In the genomic region with DNA sequence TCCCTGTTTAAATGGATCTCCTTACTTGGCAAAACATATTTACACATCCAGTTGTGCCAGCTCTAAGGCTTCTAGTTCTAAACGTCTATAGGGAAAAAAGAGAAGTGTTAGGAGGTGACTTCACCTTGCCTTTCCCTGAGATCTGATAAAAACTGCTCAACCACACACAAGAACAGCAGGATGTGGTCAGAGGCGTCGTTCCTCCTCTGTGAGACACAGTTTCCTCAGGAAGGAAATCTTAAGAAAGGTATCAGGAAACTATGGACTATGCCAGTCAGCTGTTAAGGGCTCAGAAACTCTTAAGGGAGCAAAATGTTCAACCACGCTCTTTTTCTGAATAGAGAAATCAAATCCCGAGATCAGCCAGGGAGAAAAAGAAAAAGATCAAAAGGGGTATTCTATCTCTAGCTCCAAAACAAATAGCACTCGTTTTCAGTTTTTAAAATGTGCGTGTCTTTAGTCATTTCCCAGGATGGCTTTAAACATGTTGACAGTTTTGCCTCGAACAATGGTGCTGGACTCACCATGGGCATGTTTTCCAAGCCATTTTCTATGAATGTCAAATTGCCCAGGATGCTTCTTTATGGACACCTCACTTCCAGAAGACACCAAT, we compare ENCODE assay signal across 8 cellular contexts.
DNase-seq lines count a peak whose midpoint lies in the region; ATAC-seq and TF ChIP-seq lines count a peak whose summit lies in the region.

No MANE protein-coding gene starts in this region.

- no peaks in the 10 kb centered on the region for H3K36me3 ChIP-seq in SJSA1
- no peaks in the 10 kb centered on the region for H3K36me3 ChIP-seq in neural progenitor cell

- H3K27ac Mint-ChIP-seq in neural progenitor cell (peak overlapping the region; percentile 90), Calu3 (ENCODE audit: unreplicated experiment) (no peak overlapping the region)

- peaks cover 14% of the 10 kb centered on the region for H3K4me1 ChIP-seq in SJSA1 (replicated peaks)
- peaks cover 11% of the 10 kb centered on the region for H3K4me1 ChIP-seq in neural progenitor cell

- H3K4me3 Mint-ChIP-seq in neural progenitor cell (no peak overlapping the region), Calu3 (ENCODE audit: low read depth, unreplicated experiment) (no peak overlapping the region)

- H3K27ac ChIP-seq in SJSA1 (peak overlapping the region; percentile 59), neural progenitor cell (no peak overlapping the region)

- no peaks in the 10 kb centered on the region for H3K27me3 ChIP-seq in SJSA1 (replicated peaks)
- H3K27me3 ChIP-seq in neural progenitor cell = no peaks in the 10 kb centered on the region

- no peaks in the 10 kb centered on the region for H3K79me2 ChIP-seq in neural progenitor cell (ENCODE audit: low read depth)

- H3K9me3 ChIP-seq in SJSA1 (replicated peaks) (no peaks in the 10 kb centered on the region), neural progenitor cell (ENCODE audit: low read depth) (no peaks in the 10 kb centered on the region)

- H4K20me1 ChIP-seq in neural progenitor cell (ENCODE audit: low read depth) = no peaks in the 10 kb centered on the region

- intact Hi-C loops in Calu3 (cut with micrococcal nuclease; ENCODE audit: unreplicated experiment) = no loop called here

- DNase-seq in SJSA1 (ENCODE audit: low read depth in 1 of 2, low spot score in 2 of 2) = peak in 1 of 2 experiments; percentile 26
- DNase-seq in cerebellar cortex (ENCODE audit: low spot score) = peak; percentile 57
- DNase-seq in neural progenitor cell (ENCODE audit: low spot score) = no peak
- no peak for DNase-seq in COLO829 (ENCODE audit: low spot score)
- DNase-seq in GM10266 (ENCODE audit: extremely low spot score) = no peak
- no peak for DNase-seq in Calu3

- H3F3A ChIP-seq in neural progenitor cell (ENCODE audit: low read depth) = peaks cover 8% of the 10 kb centered on the region

- H3K27me3 Mint-ChIP-seq in neural progenitor cell (ENCODE audit: insufficient read depth, low read depth) = no peaks in the 10 kb centered on the region
- no peaks in the 10 kb centered on the region for H3K27me3 Mint-ChIP-seq in Calu3 (ENCODE audit: unreplicated experiment)

- TF ChIP-seq CTCF in neural progenitor cell (IDR thresholded peaks at IDR 0.05) (no peak), GM10266 (IDR thresholded peaks at IDR 0.05; ENCODE audit: control insufficient read depth, insufficient read depth, low read depth, missing control alignments) (no peak), Calu3 (IDR thresholded peaks at IDR 0.05; ENCODE audit: unreplicated experiment) (no peak)

- no TSS peak for BruUV-seq in Calu3 (replicated peaks; lab: Mats Ljungman, UMichigan)

- ATAC-seq in GM21619 (IDR thresholded peaks at IDR 0.05; ENCODE audit: unreplicated experiment) = peak; percentile 73
- no peak for ATAC-seq in GM19328 (IDR thresholded peaks at IDR 0.05; ENCODE audit: unreplicated experiment)

- CTCF ChIA-PET in Calu3 (lab: Charles Lee) = no interaction called here

- H3K36me3 Mint-ChIP-seq in neural progenitor cell (peaks cover 4% of the 10 kb centered on the region), Calu3 (ENCODE audit: insufficient read depth, unreplicated experiment) (no peaks in the 10 kb centered on the region)

- no peak overlapping the region for H2AFZ ChIP-seq in neural progenitor cell (replicated peaks)

- H3K9me3 Mint-ChIP-seq in neural progenitor cell (peaks cover 2% of the 10 kb centered on the region), Calu3 (ENCODE audit: low read depth, unreplicated experiment) (no peaks in the 10 kb centered on the region)

- H3K4me2 ChIP-seq in neural progenitor cell = no peak overlapping the region

- H3K4me3 ChIP-seq in SJSA1 (no peak overlapping the region), neural progenitor cell (no peak overlapping the region)

- H3K4me1 Mint-ChIP-seq in neural progenitor cell (peaks cover 20% of the 10 kb centered on the region), Calu3 (ENCODE audit: low read depth, unreplicated experiment) (no peaks in the 10 kb centered on the region)

- H3K9ac ChIP-seq in neural progenitor cell = no peak overlapping the region
